15 cellular contexts compared by ENCODE assay signal in the genomic region with DNA sequence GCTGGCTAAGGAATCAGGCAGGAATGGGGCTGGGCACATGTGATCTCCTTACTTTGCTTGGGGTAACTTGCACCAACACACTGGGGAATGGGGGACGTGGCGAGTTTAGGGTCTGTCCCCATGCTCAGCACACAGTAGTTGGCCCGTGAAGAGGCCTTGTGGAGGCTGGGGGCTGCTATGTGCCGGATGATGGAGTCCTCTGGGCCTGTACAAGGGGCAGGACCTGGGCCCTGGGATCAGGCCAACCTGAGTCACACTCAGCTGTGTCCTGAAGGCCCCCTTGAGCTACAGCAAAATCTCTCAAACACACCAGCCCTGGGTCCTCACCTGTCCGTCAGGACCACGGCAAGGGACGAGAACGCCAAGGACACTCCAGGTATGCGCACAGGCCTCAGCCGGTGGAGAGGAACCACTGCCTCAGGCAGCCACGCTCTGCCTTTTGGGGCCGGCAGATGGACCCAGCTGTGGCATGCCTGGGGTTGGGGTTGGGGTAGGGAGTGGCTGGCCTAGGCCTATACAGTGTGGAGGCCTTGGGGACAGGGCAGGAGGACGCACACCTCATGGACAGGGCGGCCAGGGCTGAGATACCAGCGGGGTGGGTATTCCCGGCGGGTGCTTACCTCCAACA.
"Had no signal": no experiment of that assay in that cellular context is flagged by ENCODE, and none has a peak within 500 bp of the region (broad histone marks: within the 10 kb centered on the region; RNA-seq: fewer than 3 reads in every experiment).

No MANE protein-coding gene starts in this region.

- H3K36me3 Mint-ChIP-seq: neural progenitor cell, type B pancreatic cell had no signal

- H3K27me3 Mint-ChIP-seq: activated CD4-positive, alpha-beta T cell treated with anti-CD3 and anti-CD28 coated beads, Interleukin-2, amount 10 ng/mL, durations not matched to agents 24 days and 14 days; activated CD8-positive, alpha-beta memory T cell treated with anti-CD3 and anti-CD28 coated beads, Interleukin-2, amount 10 ng/mL, durations not matched to agents 7 days and 5 days; activated naive CD8-positive, alpha-beta T cell treated with anti-CD3 and anti-CD28 coated beads, Interleukin-2, amount 10 ng/mL, durations not matched to agents 7 days and 5 days; type B pancreatic cell had no signal

- ATAC-seq: activated CD8-positive, alpha-beta memory T cell treated with anti-CD3 and anti-CD28 coated beads, Interleukin-2, amount 10 ng/mL, durations not matched to agents 7 days and 5 days; esophagus mucosa; left lobe of liver; WTC11 had no signal

- H3K27ac Mint-ChIP-seq: activated CD4-positive, alpha-beta T cell treated with anti-CD3 and anti-CD28 coated beads, Interleukin-2, amount 10 ng/mL, durations not matched to agents 24 days and 14 days; activated CD8-positive, alpha-beta memory T cell treated with anti-CD3 and anti-CD28 coated beads, Interleukin-2, amount 10 ng/mL, durations not matched to agents 7 days and 5 days; neural progenitor cell; type B pancreatic cell; WTC11 had no signal

- H3K4me3 Mint-ChIP-seq: activated CD4-positive, alpha-beta T cell treated with anti-CD3 and anti-CD28 coated beads, Interleukin-2, amount 10 ng/mL, durations not matched to agents 24 days and 14 days; activated CD8-positive, alpha-beta memory T cell treated with anti-CD3 and anti-CD28 coated beads, Interleukin-2, amount 10 ng/mL, durations not matched to agents 7 days and 5 days; activated naive CD8-positive, alpha-beta T cell treated with anti-CD3 and anti-CD28 coated beads, Interleukin-2, amount 10 ng/mL, durations not matched to agents 7 days and 5 days; type B pancreatic cell; WTC11 had no signal

- DNase-seq: activated CD4-positive, alpha-beta T cell treated with anti-CD3 and anti-CD28 coated beads, Interleukin-2, amount 10 ng/mL, durations not matched to agents 24 days and 14 days; activated CD8-positive, alpha-beta memory T cell treated with anti-CD3 and anti-CD28 coated beads, Interleukin-2, amount 10 ng/mL, durations not matched to agents 7 days and 5 days; activated gamma-delta T cell; activated naive CD8-positive, alpha-beta T cell treated with anti-CD3 and anti-CD28 coated beads, Interleukin-2, amount 10 ng/mL, durations not matched to agents 7 days and 5 days; activated T-cell treated with anti-CD3 and anti-CD28 coated beads, Interleukin-2, amount 50 U/mL, for 48 hours; anterior cingulate cortex; mesenchymal stem cell; SK-N-SH; stimulated activated CD4-positive, alpha-beta T cell treated with anti-CD3 and anti-CD28 coated beads, Interleukin-2, amount 100 ng/mL, for 24 hours; stimulated activated naive CD4-positive, alpha-beta T cell had no signal

- H3K9me3 Mint-ChIP-seq: activated CD4-positive, alpha-beta T cell treated with anti-CD3 and anti-CD28 coated beads, Interleukin-2, amount 10 ng/mL, durations not matched to agents 24 days and 14 days; activated naive CD8-positive, alpha-beta T cell treated with anti-CD3 and anti-CD28 coated beads, Interleukin-2, amount 10 ng/mL, durations not matched to agents 7 days and 5 days; neural progenitor cell; type B pancreatic cell had no signal
